ENCODE assay signal across 17 cellular contexts in genomic region chr7:69359003-69359555, GRCh38.
"Had no signal": no experiment of that assay in that cellular context is flagged by ENCODE, and none has a peak within 500 bp of the region (broad histone marks: within the 10 kb centered on the region; RNA-seq: fewer than 3 reads in every experiment).

No MANE protein-coding gene starts in this region.

- H3K4me3 ChIP-seq: skin epidermis, tibial nerve, vagina had no signal

- H3K4me1 ChIP-seq: vagina had no signal

- H3K27ac ChIP-seq: skin epidermis, tibial nerve, vagina had no signal

- H3K36me3 ChIP-seq: tibial nerve, vagina had no signal

- H3K27me3 ChIP-seq: tibial nerve, vagina had no signal

- DNase-seq: activated CD4-positive, alpha-beta memory T cell treated with anti-CD3 and anti-CD28 coated beads, Interleukin-2, amount 10 ng/mL, durations not matched to agents 7 days and 5 days; activated CD4-positive, alpha-beta T cell treated with anti-CD3 and anti-CD28 coated beads for 4 hours; activated naive CD4-positive, alpha-beta T cell treated with anti-CD3 and anti-CD28 coated beads, Interleukin-2, amount 50 U/mL, for 16 hours; activated T-cell treated with anti-CD3 and anti-CD28 coated beads, Interleukin-2, amount 50 U/mL, for 24 hours; cortex of kidney; effector CD8-positive, alpha-beta T cell; natural killer cell; posterior cingulate gyrus; retina; stimulated activated CD4-positive, alpha-beta T cell treated with anti-CD3 and anti-CD28 coated beads, Interleukin-4, amount 100 ng/mL, for 24 hours; stimulated activated naive CD4-positive, alpha-beta T cell; substantia nigra had no signal

- ATAC-seq: left lobe of liver, natural killer cell, WTC11 had no signal

- H3K9me3 ChIP-seq: tibial nerve, vagina had no signal
